Comparison of ENCODE assay signal across 8 cellular contexts in the genomic region with DNA sequence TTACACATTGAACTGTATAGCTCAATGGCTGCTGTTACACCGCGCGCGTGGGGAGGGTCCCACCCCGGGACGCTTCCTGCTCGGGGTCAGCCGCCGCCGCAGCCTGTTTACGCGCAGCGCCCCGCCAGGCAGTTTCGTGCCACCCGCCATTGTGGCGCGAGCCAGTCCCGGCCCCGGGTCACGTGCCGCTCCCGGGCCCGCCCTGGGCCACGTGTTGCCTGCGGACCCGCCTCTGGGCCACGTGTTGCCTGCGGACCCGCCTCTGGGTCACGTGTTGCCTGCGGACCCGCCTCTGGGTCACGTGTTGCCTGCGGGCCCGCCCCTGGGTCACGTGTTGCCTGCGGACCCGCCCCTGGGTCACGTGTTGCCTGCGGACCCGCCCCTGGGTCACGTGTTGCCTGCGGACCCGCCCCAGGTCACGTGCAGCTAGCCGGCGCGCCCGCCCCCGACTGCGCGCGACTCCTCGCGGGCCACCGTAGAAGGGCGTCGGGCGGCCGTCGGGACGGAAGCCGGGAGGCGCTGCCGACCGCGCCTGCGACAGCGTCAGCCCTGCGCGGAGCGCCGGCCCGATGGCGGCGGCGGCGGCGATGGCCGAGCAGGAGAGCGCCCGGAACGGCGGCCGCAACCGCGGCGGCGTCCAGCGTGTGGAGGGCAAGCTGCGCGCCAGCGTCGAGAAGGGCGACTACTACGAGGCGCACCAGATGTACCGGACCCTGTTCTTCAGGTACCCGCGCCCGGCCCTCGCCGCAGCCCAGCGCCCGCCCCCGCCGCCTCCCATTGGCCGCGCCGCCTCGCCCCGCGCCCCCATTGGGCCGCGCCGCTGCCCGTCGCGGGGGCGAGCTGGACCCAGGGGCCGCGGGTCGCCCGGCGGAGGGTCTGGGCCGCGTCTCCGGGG. TPM values are rescaled to one million over a fixed set of nuclear protein-coding genes. Genes with fewer than 3 reads are reported as not detected.
DNase-seq lines count a peak whose midpoint lies in the region; ATAC-seq and TF ChIP-seq lines count a peak whose summit lies in the region.

Gene GET4 (plus strand): TSS at position 478 of the 895 bp plus-strand sequence. CDS start 92 bp downstream, at position 570.

- peaks cover 27% of the 10 kb centered on the region for H3K4me1 Mint-ChIP-seq in activated CD4-positive, alpha-beta T cell treated with anti-CD3 and anti-CD28 coated beads for 36 hours

- no peaks in the 10 kb centered on the region for H3K27me3 ChIP-seq in layer of hippocampus (ENCODE audit: control insufficient read depth, insufficient read depth, low read length)

- no peaks in the 10 kb centered on the region for H3K9me3 Mint-ChIP-seq in activated CD4-positive, alpha-beta T cell treated with anti-CD3 and anti-CD28 coated beads for 36 hours (ENCODE audit: low read depth)

- peak within 1 kb of the TSS; percentile 86 for H3K27ac ChIP-seq in layer of hippocampus (ENCODE audit: low read depth, low read length)

- DNase-seq in AG10803 (ENCODE audit: low read depth) = peak; percentile 98
- peak; percentile 92 to 99 for DNase-seq in NCI-H446 (lab: John Stamatoyannopoulos, UW)
- DNase-seq in activated CD4-positive, alpha-beta T cell treated with anti-CD3 and anti-CD28 coated beads for 36 hours = peak; percentile 96
- DNase-seq in choroid plexus epithelial cell (ENCODE audit: low read depth) = peak; percentile 98
- DNase-seq in stimulated activated CD4-positive, alpha-beta T cell treated with anti-CD3 and anti-CD28 coated beads, Interleukin-1b, Interleukin-23, amount 100 ng/mL, for 4 hours (ENCODE audit: low read depth in 2 of 2) = peak; percentile 90 to 93

- peak within 1 kb of the TSS; percentile 92 for H3K4me3 Mint-ChIP-seq in activated CD4-positive, alpha-beta T cell treated with anti-CD3 and anti-CD28 coated beads for 36 hours

- intact Hi-C loops in activated CD4-positive, alpha-beta T cell treated with anti-CD3 and anti-CD28 coated beads for 36 hours (cut with DNase I, micrococcal nuclease) = loop anchor here (1.0 to 10.0 kb wide), 17 partner anchors 25 to 727 kb away; partner anchors contain the start of genes ADAP1 (in 1 of the 2), COX19 (in 1 of the 2), DNAAF5 (in 1 of the 2) and GPR146 (in 1 of the 2)

- H3K27me3 Mint-ChIP-seq in activated CD4-positive, alpha-beta T cell treated with anti-CD3 and anti-CD28 coated beads for 36 hours = no peaks in the 10 kb centered on the region

- TF ChIP-seq CTCF in AG10803 (conservative IDR thresholded peaks at IDR 0.05; ENCODE audit: low read length) = no peak; the same call in 1 of the 2 replicates
- TF ChIP-seq CTCF in choroid plexus epithelial cell (conservative IDR thresholded peaks at IDR 0.05; ENCODE audit: low read depth, low read length) = no peak

- ATAC-seq in GM19023 (IDR thresholded peaks at IDR 0.05; ENCODE audit: unreplicated experiment) (peak; percentile 79), HG03280 (IDR thresholded peaks at IDR 0.05; ENCODE audit: unreplicated experiment) (peak; percentile 78)
- peak; percentile 79 for ATAC-seq in activated CD4-positive, alpha-beta T cell treated with anti-CD3 and anti-CD28 coated beads for 36 hours

- peaks cover 25% of the 10 kb centered on the region for H3K36me3 Mint-ChIP-seq in activated CD4-positive, alpha-beta T cell treated with anti-CD3 and anti-CD28 coated beads for 36 hours (ENCODE audit: low read depth)

- POLR2A ChIA-PET in activated CD4-positive, alpha-beta T cell treated with anti-CD3 and anti-CD28 coated beads for 36 hours (lab: Charles Lee) = interaction anchor here (1.2 kb wide), 1 partner anchor 45 kb away, joined by 3 read pairs; no protein-coding TSS in a partner anchor

- peak within 1 kb of the TSS; percentile 87 for H3K4me3 ChIP-seq in AG10803 (ENCODE audit: low read length)
- H3K4me3 ChIP-seq in choroid plexus epithelial cell (ENCODE audit: low read depth, low read length) = peak within 1 kb of the TSS; percentile 72

- H3K27ac Mint-ChIP-seq in activated CD4-positive, alpha-beta T cell treated with anti-CD3 and anti-CD28 coated beads for 36 hours = peak within 1 kb of the TSS; percentile 87

- CTCF ChIA-PET in activated CD4-positive, alpha-beta T cell treated with anti-CD3 and anti-CD28 coated beads for 36 hours (lab: Charles Lee) = interaction anchor here (0.7 to 2.1 kb wide), 4 partner anchors 59 to 564 kb away, joined by 3 to 10 read pairs (median 4); no protein-coding TSS in a partner anchor

RNA-seq across cellular contexts. Expression of gene GET4, which starts in this region (rescaled TPM):
- total RNA-seq in activated CD4-positive, alpha-beta T cell treated with anti-CD3 and anti-CD28 coated beads for 36 hours = 10 to 100 TPM; 17.7 to 29.7 TPM

Comparison
In these comparisons a context has a peak if more than half of its experiments do, and no peak if none do; other contexts are left out.
1. Peak in every context shown above with its lines: DNase-seq, ATAC-seq, H3K4me3 ChIP-seq and H3K27ac ChIP-seq.